Comparison of ENCODE assay signal across 21 cellular contexts in the genomic region with DNA sequence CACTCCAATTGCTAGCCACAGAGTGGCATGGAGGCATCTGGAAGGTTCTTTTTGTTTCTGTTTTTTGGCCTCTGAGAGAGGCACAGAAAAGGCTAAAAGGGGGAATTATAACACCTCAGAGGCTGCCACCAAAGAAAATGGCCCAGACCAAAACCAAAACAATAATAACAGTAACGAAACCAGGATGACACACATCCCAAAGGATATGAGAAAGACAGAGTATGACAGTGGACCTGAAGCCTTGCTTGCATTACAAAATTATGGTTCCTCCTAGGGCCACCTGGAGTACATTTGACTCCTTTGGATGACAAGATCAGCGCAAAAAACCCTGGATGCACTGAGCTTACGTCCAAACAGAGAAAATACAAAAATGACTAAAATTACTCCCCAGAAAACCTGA.
"Had no signal": no experiment of that assay in that cellular context is flagged by ENCODE, and none has a peak within 500 bp of the region (broad histone marks: within the 10 kb centered on the region; RNA-seq: fewer than 3 reads in every experiment).

No MANE protein-coding gene starts in this region.

- DNase-seq: colonic mucosa; cortex of kidney; dermis blood vessel endothelial cell; dorsolateral prefrontal cortex; effector CD4-positive, alpha-beta T cell; effector CD8-positive, alpha-beta T cell; effector memory CD4-positive, alpha-beta T cell; effector memory CD8-positive, alpha-beta T cell; endodermal cell; erythroblast; esophagus squamous epithelium; foreskin fibroblast; foreskin keratinocyte; foreskin melanocyte; gastrocnemius medialis; head of caudate nucleus; heart left ventricle; heart right ventricle had no signal

- H3K27ac Mint-ChIP-seq: dendritic cell treated with granulocyte-macrophage colony-stimulating factor and Interleukin-4, amounts not matched to agents 40 ng/mL and 50 ng/mL, for 4 days; effector memory CD8-positive, alpha-beta T cell; endodermal cell had no signal

- ATAC-seq: effector memory CD8-positive, alpha-beta T cell; esophagus mucosa; foreskin keratinocyte; gastrocnemius medialis; gastroesophageal sphincter; heart left ventricle; heart right ventricle had no signal

- H3K27me3 Mint-ChIP-seq: dendritic cell treated with granulocyte-macrophage colony-stimulating factor and Interleukin-4, amounts not matched to agents 40 ng/mL and 50 ng/mL, for 4 days; effector memory CD8-positive, alpha-beta T cell had no signal

- H3K9me3 Mint-ChIP-seq: effector memory CD8-positive, alpha-beta T cell; endodermal cell had no signal

- H3K4me3 Mint-ChIP-seq: dendritic cell treated with granulocyte-macrophage colony-stimulating factor and Interleukin-4, amounts not matched to agents 40 ng/mL and 50 ng/mL, for 4 days; effector memory CD8-positive, alpha-beta T cell; endodermal cell had no signal
